In genomic region chr7:92057375-92057774, GRCh38 we compare ENCODE assay signal across 11 cellular contexts.
DNase-seq lines count a peak whose midpoint lies in the region; ATAC-seq and TF ChIP-seq lines count a peak whose summit lies in the region.
"Had no signal": no experiment of that assay in that cellular context is flagged by ENCODE, and none has a peak within 500 bp of the region (broad histone marks: within the 10 kb centered on the region; RNA-seq: fewer than 3 reads in every experiment).

No MANE protein-coding gene starts in this region.

- 74% methylated on average over 2 of the region's 2 CpGs for WGBS in smooth muscle cell (ENCODE audit: low lambda C conversion rate)

- H2AFZ ChIP-seq in smooth muscle cell (ENCODE audit: low read depth): no peak overlapping the region

- no peak overlapping the region for H3K4me2 ChIP-seq in smooth muscle cell

- no peak overlapping the region for H3K9ac ChIP-seq in smooth muscle cell (ENCODE audit: low read depth)

- peak overlapping the region; percentile 85 for H3K27ac ChIP-seq in VCaP
- peak overlapping the region; percentile 45 for H3K27ac ChIP-seq in smooth muscle cell (ENCODE audit: low read depth)
- H3K27ac ChIP-seq: SJCRH30 had no signal

- H3K36me3 ChIP-seq in smooth muscle cell (ENCODE audit: low read depth): peaks cover 15% of the 10 kb centered on the region

- no peaks in the 10 kb centered on the region for H3K79me2 ChIP-seq in smooth muscle cell (ENCODE audit: low read depth)

- no peaks in the 10 kb centered on the region for H3K9me3 ChIP-seq in smooth muscle cell (replicated peaks; ENCODE audit: low read depth)
- H3K9me3 ChIP-seq: SJCRH30 had no signal

- H3K4me3 ChIP-seq in smooth muscle cell: peak overlapping the region; percentile 23
- H3K4me3 ChIP-seq: SJCRH30 had no signal

- H3K4me1 ChIP-seq in smooth muscle cell (ENCODE audit: low read depth): no peaks in the 10 kb centered on the region
- H3K4me1 ChIP-seq: SJCRH30 had no signal

- peak; percentile 17 for DNase-seq in NCI-H510A treated with DMSO at 0.1 percent for 48 hours (lab: John Stamatoyannopoulos, UW)
- DNase-seq in NCI-H510A (lab: John Stamatoyannopoulos, UW): no peak
- peak; percentile 25 for DNase-seq in iPS-NIHi7 (ENCODE audit: extremely low spot score)
- no peak for DNase-seq in smooth muscle cell (lab: John Stamatoyannopoulos, UW; ENCODE audit: unreplicated experiment)
- no peak for DNase-seq in NCI-H1105 (lab: John Stamatoyannopoulos, UW)
- no peak for DNase-seq in HK-2 (ENCODE audit: unreplicated experiment)
- DNase-seq: ACHN; activated CD8-positive, alpha-beta memory T cell treated with anti-CD3 and anti-CD28 coated beads, Interleukin-2, amount 50 U/mL, for 4 hours; SJCRH30 had no signal

- H3K27me3 ChIP-seq in smooth muscle cell (ENCODE audit: low read depth): no peaks in the 10 kb centered on the region
- H3K27me3 ChIP-seq: SJCRH30 had no signal

- TF ChIP-seq CTCF in VCaP (conservative IDR thresholded peaks at IDR 0.05) (no peak), smooth muscle cell (IDR thresholded peaks at IDR 0.05; ENCODE audit: borderline replicate concordance, insufficient read depth, poor library complexity, severe bottlenecking) (no peak)

- H3F3A ChIP-seq in smooth muscle cell (ENCODE audit: low read depth): no peaks in the 10 kb centered on the region

- ATAC-seq in GM19351 (IDR thresholded peaks at IDR 0.05; ENCODE audit: unreplicated experiment): no peak

- H4K20me1 ChIP-seq in smooth muscle cell (ENCODE audit: low read depth): peaks cover 13% of the 10 kb centered on the region

Comparison
In these comparisons a context has a peak if more than half of its experiments do, and no peak if none do; other contexts are left out.
1. DNase-seq: peak in NCI-H510A treated with DMSO at 0.1 percent for 48 hours (single experiment) and iPS-NIHi7 (single experiment); none in NCI-H510A (single experiment), smooth muscle cell (single experiment), NCI-H1105 (single experiment) and HK-2 (single experiment).